16 cellular contexts compared by ENCODE assay signal in genomic region chr12:93107943-93108342, GRCh38.
DNase-seq lines count a peak whose midpoint lies in the region; ATAC-seq and TF ChIP-seq lines count a peak whose summit lies in the region.
"Had no signal": no experiment of that assay in that cellular context is flagged by ENCODE, and none has a peak within 500 bp of the region (broad histone marks: within the 10 kb centered on the region; RNA-seq: fewer than 3 reads in every experiment).

No MANE protein-coding gene starts in this region.

- no peak for TF ChIP-seq EP300 in esophagus muscularis mucosa (IDR thresholded peaks at IDR 0.05)

- H3K9me3 ChIP-seq in WERI-Rb-1 (ENCODE audit: severe bottlenecking) (no peaks in the 10 kb centered on the region), esophagus muscularis mucosa (no peaks in the 10 kb centered on the region)
- H3K9me3 ChIP-seq: SJSA1 had no signal

- TF ChIP-seq CTCF in GM23338 (conservative IDR thresholded peaks at IDR 0.05; ENCODE audit: low read depth in 2 of 2) (no peak), WERI-Rb-1 (IDR thresholded peaks at IDR 0.05; ENCODE audit: low read depth, low read length) (no peak), esophagus muscularis mucosa (IDR thresholded peaks at IDR 0.05) (no peak), osteocyte (IDR thresholded peaks at IDR 0.05) (no peak)

- H3K4me3 Mint-ChIP-seq in GM23338 (no peak overlapping the region), osteocyte (ENCODE audit: unreplicated experiment) (no peak overlapping the region)
- H3K4me3 Mint-ChIP-seq: CD8-positive, alpha-beta T cell; IgD-negative memory B cell had no signal

- H3K27ac ChIP-seq in GM23338 (ENCODE audit: low read depth), result no peak overlapping the region
- H3K27ac ChIP-seq in WERI-Rb-1, result peak overlapping the region; percentile 64
- peak overlapping the region; percentile 54 to 83 (median 71) for H3K27ac ChIP-seq in esophagus muscularis mucosa (replicated peaks in 1 of 4)
- H3K27ac ChIP-seq: SJSA1 had no signal

- H3K4me3 ChIP-seq in GM23338, result no peak overlapping the region
- H3K4me3 ChIP-seq in WERI-Rb-1 (ENCODE audit: low read depth, low read length), result peak overlapping the region; percentile 19
- H3K4me3 ChIP-seq in esophagus muscularis mucosa, result no peak overlapping the region
- H3K4me3 ChIP-seq: SJSA1 had no signal

- TF ChIP-seq POLR2A in esophagus muscularis mucosa (IDR thresholded peaks at IDR 0.05; ENCODE audit: low read depth), result no peak

- H3K36me3 ChIP-seq in GM23338 (ENCODE audit: insufficient read depth) (no peaks in the 10 kb centered on the region), WERI-Rb-1 (no peaks in the 10 kb centered on the region), esophagus muscularis mucosa (no peaks in the 10 kb centered on the region)
- H3K36me3 ChIP-seq: SJSA1 had no signal

- ATAC-seq in GM23338, result no peak
- ATAC-seq in GM19463 (IDR thresholded peaks at IDR 0.05; ENCODE audit: unreplicated experiment), result no peak
- ATAC-seq: CD8-positive, alpha-beta T cell had no signal

- no peaks in the 10 kb centered on the region for H4K20me1 ChIP-seq in GM23338 (replicated peaks; ENCODE audit: insufficient read depth)

- DNase-seq in GM23338 (ENCODE audit: low spot score) (no peak), WERI-Rb-1 (no peak), esophagus muscularis mucosa (ENCODE audit: extremely low spot score) (no peak), osteocyte (ENCODE audit: extremely low spot score, unreplicated experiment) (no peak), NCI-H1417 (lab: John Stamatoyannopoulos, UW) (no peak)
- DNase-seq in stimulated activated CD4-positive, alpha-beta T cell treated with anti-CD3 and anti-CD28 coated beads, Interleukin-4, amount 100 ng/mL, for 1 hour, result no peak
- DNase-seq: CD8-positive, alpha-beta T cell; GF-D8; GOT3; NCI-H1417 treated with DMSO at 0.1 percent for 48 hours; NCI-H2081; NCI-H524 treated with DMSO at 0.1 percent for 48 hours; RPMI8226 had no signal

- no peak overlapping the region for H3K27ac Mint-ChIP-seq in GM23338
- peak overlapping the region; percentile 29 for H3K27ac Mint-ChIP-seq in osteocyte (ENCODE audit: unreplicated experiment)
- H3K27ac Mint-ChIP-seq: CD8-positive, alpha-beta T cell; IgD-negative memory B cell had no signal

- H3K9me2 ChIP-seq in GM23338 (ENCODE audit: insufficient read depth), result 0 out of 2 replicates have a peak, but pooled peaks cover 4% of the 10 kb centered on the region

- WGBS in esophagus muscularis mucosa, result 75% methylated on average over 3 of the region's 3 CpGs

- no peaks in the 10 kb centered on the region for H3K4me1 ChIP-seq in GM23338 (ENCODE audit: insufficient read depth)
- peaks cover 25 to 75% (median 61%) of the 10 kb centered on the region in 4 donors for H3K4me1 ChIP-seq in esophagus muscularis mucosa

- peak overlapping the region; percentile 74; the same call in 1 of the 2 replicates for H2AFZ ChIP-seq in GM23338

- peaks cover 3% of the 10 kb centered on the region for H3K27me3 Mint-ChIP-seq in GM23338 (ENCODE audit: insufficient read depth, low read depth, poor library complexity)
- no peaks in the 10 kb centered on the region for H3K27me3 Mint-ChIP-seq in osteocyte (ENCODE audit: unreplicated experiment)
- H3K27me3 Mint-ChIP-seq: IgD-negative memory B cell had no signal

- H3K27me3 ChIP-seq in GM23338 (ENCODE audit: insufficient read depth) (no peaks in the 10 kb centered on the region), WERI-Rb-1 (ENCODE audit: insufficient read depth, low read depth, severe bottlenecking) (no peaks in the 10 kb centered on the region), esophagus muscularis mucosa (no peaks in the 10 kb centered on the region)
- H3K27me3 ChIP-seq: SJSA1 had no signal

- H3K36me3 Mint-ChIP-seq in GM23338 (ENCODE audit: low read depth) (no peaks in the 10 kb centered on the region), osteocyte (ENCODE audit: unreplicated experiment) (no peaks in the 10 kb centered on the region)
- H3K36me3 Mint-ChIP-seq: CD8-positive, alpha-beta T cell; IgD-negative memory B cell had no signal

- intact Hi-C loops in esophagus muscularis mucosa (cut with DNase I), result no loop called here

- H3K4me1 Mint-ChIP-seq in GM23338 (peaks cover 9% of the 10 kb centered on the region; the same call in 2 of the 3 replicates), osteocyte (ENCODE audit: unreplicated experiment) (peaks cover 45% of the 10 kb centered on the region)

- H3K4me2 ChIP-seq in GM23338, result no peak overlapping the region

- no peaks in the 10 kb centered on the region for H3K79me2 ChIP-seq in GM23338 (replicated peaks; ENCODE audit: insufficient read depth)

- H3F3A ChIP-seq in GM23338 (replicated peaks; ENCODE audit: low read depth), result no peaks in the 10 kb centered on the region

- no peaks in the 10 kb centered on the region for H3K9me3 Mint-ChIP-seq in GM23338
- no peaks in the 10 kb centered on the region for H3K9me3 Mint-ChIP-seq in osteocyte (ENCODE audit: unreplicated experiment)
- H3K9me3 Mint-ChIP-seq: CD8-positive, alpha-beta T cell had no signal

TF ChIP-seq in GM23338, 12 proteins besides CTCF, POLR2A, EP300 and RAD21:
- no peak for TF ChIP-seq REST (IDR thresholded peaks at IDR 0.05; ENCODE audit: unreplicated experiment)
